In genomic region chr2:75627902-75628504, GRCh38 we compare ENCODE assay signal across 8 cellular contexts. TPM values are rescaled to one million over a fixed set of nuclear protein-coding genes. Genes with fewer than 3 reads are reported as not detected.
DNase-seq lines count a peak whose midpoint lies in the region; ATAC-seq, FAIRE-seq and TF ChIP-seq lines count a peak whose summit lies in the region.

No MANE protein-coding gene starts in this region.

- TF ChIP-seq CTCF in Panc1 (IDR thresholded peaks at IDR 0.05) (peak; percentile 93), fibroblast of the aortic adventitia (IDR thresholded peaks at IDR 0.05; ENCODE audit: insufficient read depth, low read length) (peak; percentile 97)

- peaks cover 8% of the 10 kb centered on the region for H3K27me3 ChIP-seq in Panc1 (ENCODE audit: control insufficient read depth, insufficient read depth, low read length)

- no peak overlapping the region for H3K4me3 Mint-ChIP-seq in activated T-cell treated with anti-CD3 and anti-CD28 coated beads, Interleukin-2, amount 50 U/mL, for 24 hours

- peak; percentile 90 for DNase-seq in DMS53 (lab: John Stamatoyannopoulos, UW)
- DNase-seq in KBM-7 = peak; percentile 73
- DNase-seq in Panc1 (ENCODE audit: low read depth, low spot score) = peak; percentile 61
- DNase-seq in activated T-cell treated with anti-CD3 and anti-CD28 coated beads, Interleukin-2, amount 50 U/mL, for 24 hours = peak; percentile 67
- DNase-seq in fibroblast of the aortic adventitia (ENCODE audit: low read depth) = peak; percentile 84
- peak in 40 of 56 donors; percentile 6 to 79 (median 29) for DNase-seq in nucleus accumbens (lab: John Stamatoyannopoulos, UW)
- DNase-seq in urothelium cell line (ENCODE audit: low spot score) = peak; percentile 83

- no peaks in the 10 kb centered on the region; the same call in 1 of the 2 replicates for H3K36me3 ChIP-seq in Panc1 (ENCODE audit: control insufficient read depth, insufficient read depth, low read length)

- no peaks in the 10 kb centered on the region for H3K9me3 ChIP-seq in Panc1 (ENCODE audit: control insufficient read depth, insufficient read depth, low read depth, low read length)

- ATAC-seq in GM21515 (IDR thresholded peaks at IDR 0.05; ENCODE audit: unreplicated experiment) (peak; percentile 93), Panc1 (peak; percentile 96)

- H3K27me3 Mint-ChIP-seq in activated T-cell treated with anti-CD3 and anti-CD28 coated beads, Interleukin-2, amount 50 U/mL, for 24 hours = peaks cover 35% of the 10 kb centered on the region

- no peak overlapping the region for H3K27ac ChIP-seq in Panc1 (ENCODE audit: low read length)

- H3K4me3 ChIP-seq in Panc1 (ENCODE audit: low read depth in 2 of 2, low read length in 2 of 2) (no peak overlapping the region), fibroblast of the aortic adventitia (ENCODE audit: low read depth, low read length) (no peak overlapping the region)

- BruUV-seq in Panc1 (replicated peaks; lab: Mats Ljungman, UMichigan) = no TSS peak

- intact Hi-C loops in Panc1 (cut with micrococcal nuclease; ENCODE audit: unreplicated experiment) = loop anchor here (1.0 to 10.0 kb wide), 2 partner anchors 164 to 563 kb away; no protein-coding TSS in a partner anchor

- H3K36me3 Mint-ChIP-seq in activated T-cell treated with anti-CD3 and anti-CD28 coated beads, Interleukin-2, amount 50 U/mL, for 24 hours (ENCODE audit: low read depth) = no peaks in the 10 kb centered on the region

- FAIRE-seq in urothelium cell line (lab: Jason Lieb, UNC) = peak; percentile 78

- H3K9me3 Mint-ChIP-seq in activated T-cell treated with anti-CD3 and anti-CD28 coated beads, Interleukin-2, amount 50 U/mL, for 24 hours = no peaks in the 10 kb centered on the region

- POLR2A ChIA-PET in Panc1 (lab: Charles Lee) = no interaction called here

- no peak overlapping the region for H3K27ac Mint-ChIP-seq in activated T-cell treated with anti-CD3 and anti-CD28 coated beads, Interleukin-2, amount 50 U/mL, for 24 hours

- in situ Hi-C loops in KBM-7 (cut with MboI; ENCODE audit: low pct_unique_long_range_greater_than_20kb, low sequenced_read_pairs) (no loop called here), Panc1 (cut with HindIII; ENCODE audit: low pct_unique_long_range_greater_than_20kb, low sequenced_read_pairs) (no loop called here)

- H3K4me1 Mint-ChIP-seq in activated T-cell treated with anti-CD3 and anti-CD28 coated beads, Interleukin-2, amount 50 U/mL, for 24 hours (ENCODE audit: low read depth) = peaks cover 1% of the 10 kb centered on the region

- no peaks in the 10 kb centered on the region for H3K4me1 ChIP-seq in Panc1 (ENCODE audit: control insufficient read depth, insufficient read depth, low read length)

- CTCF ChIA-PET in Panc1 (lab: Charles Lee) = interaction anchor here (0.5 to 1.5 kb wide), 7 partner anchors 18 to 937 kb away, joined by 3 to 4 read pairs (median 3); no protein-coding TSS in a partner anchor

RNA-seq across cellular contexts. Expression of gene MRPL19, which starts 18.6 kb away (rescaled TPM):
- 50.2 TPM for total RNA-seq in Panc1 (2021; ENCODE audit: unreplicated experiment)
- 24.8 TPM for polyA plus RNA-seq in Panc1 (2012; ENCODE audit: insufficient read length)
- total RNA-seq in fibroblast of the aortic adventitia (ENCODE audit: low replicate concordance) = 38.0 and 150 TPM in 2 replicates

Comparison
In these comparisons a context has a peak if more than half of its experiments do, and no peak if none do; other contexts are left out.
1. DNase-seq: peak in every context shown above with its lines; median percentile 90 in DMS53; 84 in fibroblast of the aortic adventitia; 83 in urothelium cell line; 73 in KBM-7; 67 in activated T-cell treated with anti-CD3 and anti-CD28 coated beads, Interleukin-2, amount 50 U/mL, for 24 hours; 61 in Panc1; 29 in nucleus accumbens.